8 cellular contexts compared by ENCODE assay signal in genomic region chr12:53097207-53097563, GRCh38. TPM values are rescaled to one million over a fixed set of nuclear protein-coding genes. Genes with fewer than 3 reads are reported as not detected.
DNase-seq lines count a peak whose midpoint lies in the region; ATAC-seq, FAIRE-seq and TF ChIP-seq lines count a peak whose summit lies in the region.

No MANE protein-coding gene starts in this region.

- TF ChIP-seq CTCF in PC-3 (conservative IDR thresholded peaks at IDR 0.05; ENCODE audit: low read depth, low read length) (no peak), endothelial cell of umbilical vein (IDR thresholded peaks at IDR 0.05; ENCODE audit: extremely low read depth in 1 of 2, insufficient read depth in 1 of 2, low read depth in 1 of 2, low read length in 2 of 2) (no peak), GM13977 (IDR thresholded peaks at IDR 0.05; ENCODE audit: extremely low read depth, insufficient read depth, missing control alignments) (no peak)

- H3F3A ChIP-seq in PC-3 (ENCODE audit: low read length, unreplicated experiment): peaks cover 3% of the 10 kb centered on the region

- no peaks in the 10 kb centered on the region for H3K9me1 ChIP-seq in endothelial cell of umbilical vein (replicated peaks; ENCODE audit: control insufficient read depth, extremely low read depth, insufficient read depth, low read length)

- H3K27me3 ChIP-seq in PC-3 (ENCODE audit: low read length): no peaks in the 10 kb centered on the region
- no peaks in the 10 kb centered on the region for H3K27me3 ChIP-seq in endothelial cell of umbilical vein (ENCODE audit: control insufficient read depth in 2 of 2, insufficient read depth in 2 of 2, low read length in 2 of 2)

- H3K9ac ChIP-seq in PC-3 (ENCODE audit: low read length) (peak overlapping the region; percentile 61), endothelial cell of umbilical vein (replicated peaks; ENCODE audit: extremely low read depth, insufficient read depth, low read length) (peak overlapping the region; percentile 8)

- FAIRE-seq in endothelial cell of umbilical vein (lab: Jason Lieb, UNC): peak; percentile 60

- no peaks in the 10 kb centered on the region for H3K9me2 ChIP-seq in PC-3 (replicated peaks; ENCODE audit: low read length)

- ATAC-seq in PC-3 (peak; percentile 2; the same call in 1 of the 2 replicates), GM21515 (IDR thresholded peaks at IDR 0.05; ENCODE audit: unreplicated experiment) (no peak), HG02798 (IDR thresholded peaks at IDR 0.05; ENCODE audit: poor library complexity, unreplicated experiment) (no peak)
- no peak for ATAC-seq in naive thymus-derived CD8-positive, alpha-beta T cell

- peaks cover 0 to 1% (median 0%) of the 10 kb centered on the region in 5 donors for H3K27me3 Mint-ChIP-seq in naive thymus-derived CD8-positive, alpha-beta T cell

- no peak for TF ChIP-seq POLR2A in endothelial cell of umbilical vein (IDR thresholded peaks at IDR 0.05; ENCODE audit: low read depth, low read length)

- no TSS peak for BruUV-seq in PC-3 (replicated peaks; lab: Mats Ljungman, UMichigan)
- no TSS peak for BruUV-seq in endothelial cell of umbilical vein (replicated peaks; lab: Mats Ljungman, UMichigan)

- intact Hi-C loops in PC-3 (cut with micrococcal nuclease) (no loop called here), endothelial cell of umbilical vein (cut with micrococcal nuclease) (loop anchor here (5.0 kb wide), 1 partner anchor 45 kb away; the partner anchor contains the start of gene TNS2)

- H3K4me2 ChIP-seq in PC-3 (ENCODE audit: low read length): peak overlapping the region; percentile 86
- peak overlapping the region; percentile 56 for H3K4me2 ChIP-seq in endothelial cell of umbilical vein (ENCODE audit: insufficient read depth, low read length)

- peaks cover 29 to 47% (median 45%) of the 10 kb centered on the region in 4 donors for H3K4me1 Mint-ChIP-seq in naive thymus-derived CD8-positive, alpha-beta T cell

- in situ Hi-C loops in GM13977 (cut with MboI; ENCODE audit: low pct_unique_long_range_greater_than_20kb, low sequenced_read_pairs, unreplicated experiment): no loop called here

- CTCF ChIA-PET in PC-3 (lab: Charles Lee) (no interaction called here), endothelial cell of umbilical vein (lab: Charles Lee) (interaction anchor here (0.6 to 10.8 kb wide), 6 partner anchors 10 to 100 kb away, joined by 3 to 463 read pairs (median 4); partner anchors contain the start of gene SPRYD3)

- 0 out of 2 replicates have a peak, but pooled peaks cover 3% of the 10 kb centered on the region for H3K36me3 ChIP-seq in PC-3 (ENCODE audit: low read depth, low read length)
- H3K36me3 ChIP-seq in endothelial cell of umbilical vein (ENCODE audit: control insufficient read depth in 2 of 2, extremely low read depth in 1 of 2, insufficient read depth in 2 of 2, low read length in 2 of 2): no peaks in the 10 kb centered on the region

- peak overlapping the region; percentile 47 to 87 (median 75) for H3K27ac Mint-ChIP-seq in naive thymus-derived CD8-positive, alpha-beta T cell

- H3K4me3 ChIP-seq in PC-3 (ENCODE audit: low read length): peak overlapping the region; percentile 96
- peak overlapping the region; percentile 43 to 50 (median 48) for H3K4me3 ChIP-seq in endothelial cell of umbilical vein (replicated peaks in 1 of 3; ENCODE audit: insufficient read depth in 1 of 3, low read depth in 1 of 3, low read length in 3 of 3)

- no peaks in the 10 kb centered on the region for H3K9me3 Mint-ChIP-seq in naive thymus-derived CD8-positive, alpha-beta T cell

- H3K36me3 Mint-ChIP-seq in naive thymus-derived CD8-positive, alpha-beta T cell: peaks cover 0 to 2% (median 0%) of the 10 kb centered on the region in 3 donors

- DNase-seq in EL (peak; percentile 53), PC-3 (no peak), endothelial cell of umbilical vein (ENCODE audit: low read depth, low spot score) (peak; percentile 11), GM13977 (ENCODE audit: low spot score) (no peak), NCI-H1436 treated with DMSO at 0.1 percent for 48 hours (lab: John Stamatoyannopoulos, UW) (no peak)
- DNase-seq in naive thymus-derived CD8-positive, alpha-beta T cell: no peak

- H3K27ac ChIP-seq in PC-3 (ENCODE audit: low read length): peak overlapping the region; percentile 83; the same call in 1 of the 2 replicates
- no peak overlapping the region for H3K27ac ChIP-seq in endothelial cell of umbilical vein (ENCODE audit: insufficient read depth, low read depth, low read length)

- H3K4me3 Mint-ChIP-seq in naive thymus-derived CD8-positive, alpha-beta T cell: peak overlapping the region; percentile 70 to 92 (median 82)

- H4K20me1 ChIP-seq in PC-3 (ENCODE audit: low read length) (no peaks in the 10 kb centered on the region), endothelial cell of umbilical vein (replicated peaks; ENCODE audit: control insufficient read depth, extremely low read depth, insufficient read depth, low read length) (no peaks in the 10 kb centered on the region)

- dilution Hi-C loops in endothelial cell of umbilical vein (cut with MboI; ENCODE audit: extremely low pct_ligation_motif_present, low sequenced_read_pairs): no loop called here

- H3K79me2 ChIP-seq in PC-3 (ENCODE audit: low read length) (0 out of 2 replicates have a peak, but pooled peaks cover 4% of the 10 kb centered on the region), endothelial cell of umbilical vein (ENCODE audit: control insufficient read depth, insufficient read depth, low read length) (no peaks in the 10 kb centered on the region)

- H3K9me3 ChIP-seq in PC-3 (ENCODE audit: low read length) (no peaks in the 10 kb centered on the region), endothelial cell of umbilical vein (replicated peaks; ENCODE audit: control insufficient read depth, insufficient read depth, low read length) (no peaks in the 10 kb centered on the region)

- H3K4me1 ChIP-seq in PC-3 (ENCODE audit: insufficient read depth, low read length) (peaks cover 39% of the 10 kb centered on the region), endothelial cell of umbilical vein (ENCODE audit: control insufficient read depth, extremely low read depth, insufficient read depth, low read length) (peaks cover 27% of the 10 kb centered on the region)

- H2AFZ ChIP-seq in PC-3 (ENCODE audit: low read length) (peak overlapping the region; percentile 93), endothelial cell of umbilical vein (ENCODE audit: low read depth, low read length) (peak overlapping the region; percentile 99)

- POLR2A ChIA-PET in PC-3 (lab: Charles Lee; ENCODE audit: unreplicated experiment) (no interaction called here), endothelial cell of umbilical vein (lab: Charles Lee) (interaction anchor here (0.6 to 1.9 kb wide), 2 partner anchors 18 to 46 kb away, joined by 4 to 10 read pairs; partner anchors contain the start of gene SPRYD3)
- POLR2A ChIA-PET in naive thymus-derived CD8-positive, alpha-beta T cell (lab: Charles Lee): interaction anchor here (1.6 to 4.9 kb wide), 4 partner anchors 18 to 50 kb away, joined by 6 to 58 read pairs (median 21); partner anchors contain the start of gene SPRYD3

RNA-seq across cellular contexts. Expression of gene IGFBP6, which starts 0.3 kb away (rescaled TPM):
- 256 and 299 TPM in 2 replicates for total RNA-seq in PC-3 (2014; rRNA removed)
- 11.6 and 14.1 TPM in 2 replicates for total RNA-seq in endothelial cell of umbilical vein
- 18.2 TPM in 2 replicates for polyA plus RNA-seq in endothelial cell of umbilical vein
- polyA plus RNA-seq in endothelial cell of umbilical vein (2011; cell fraction: cytosol; rRNA removed): 13.8 and 17.0 TPM in 2 replicates
- 4.4 and 4.9 TPM in 2 replicates for polyA plus RNA-seq in endothelial cell of umbilical vein (2011; cell fraction: nucleus; rRNA removed)
- polyA plus RNA-seq in endothelial cell of umbilical vein (2012): 8.8 and 16.2 TPM in 2 replicates
- polyA minus RNA-seq in endothelial cell of umbilical vein: 4.0 and 11.3 TPM in 2 replicates
- polyA minus RNA-seq in endothelial cell of umbilical vein (2011; cell fraction: cytosol; rRNA and poly(A)+ RNA removed): 25.2 TPM
- polyA minus RNA-seq in endothelial cell of umbilical vein (2011; cell fraction: nucleus; rRNA and poly(A)+ RNA removed): 1.4 and 1.6 TPM in 2 replicates
- under 1 TPM in 1 of 2 experiments, not detected in 1; 0.65 TPM for total RNA-seq in naive thymus-derived CD8-positive, alpha-beta T cell
- 10 to 100 TPM in 2 of 3 donors, 1 to 10 TPM in 1; 7.5 to 16.9 (median 16.9) TPM for polyA plus RNA-seq in naive thymus-derived CD8-positive, alpha-beta T cell

RNA-seq across cellular contexts. Expression of gene SOAT2, which starts 6.1 kb away (rescaled TPM):
- 0.07 and 0.86 TPM in 2 replicates for total RNA-seq in PC-3 (2014; rRNA removed)
- not detected in 2 replicates for total RNA-seq in endothelial cell of umbilical vein
- not detected in 2 replicates for polyA plus RNA-seq in endothelial cell of umbilical vein
- not detected in 2 replicates for polyA plus RNA-seq in endothelial cell of umbilical vein (2011; cell fraction: cytosol; rRNA removed)
- not detected in 2 replicates for polyA plus RNA-seq in endothelial cell of umbilical vein (2011; cell fraction: nucleus; rRNA removed)
- not detected in 2 replicates for polyA plus RNA-seq in endothelial cell of umbilical vein (2012)
- not detected in 2 replicates for polyA minus RNA-seq in endothelial cell of umbilical vein
- polyA minus RNA-seq in endothelial cell of umbilical vein (2011; cell fraction: cytosol; rRNA and poly(A)+ RNA removed): not detected
- not detected in 2 replicates for polyA minus RNA-seq in endothelial cell of umbilical vein (2011; cell fraction: nucleus; rRNA and poly(A)+ RNA removed)
- total RNA-seq in naive thymus-derived CD8-positive, alpha-beta T cell: under 1 TPM; 0.42 to 0.80 TPM
- polyA plus RNA-seq in naive thymus-derived CD8-positive, alpha-beta T cell: under 1 TPM; 0.67 to 0.77 (median 0.71) TPM

RNA-seq across cellular contexts. Expression of gene SPRYD3, which starts 18.0 kb away (rescaled TPM):
- total RNA-seq in PC-3 (2014; rRNA removed) (18.5 and 24.1 TPM in 2 replicates), endothelial cell of umbilical vein (31.7 and 39.2 TPM in 2 replicates)
- 38.6 and 39.6 TPM in 2 replicates for polyA plus RNA-seq in endothelial cell of umbilical vein
- polyA plus RNA-seq in endothelial cell of umbilical vein (2011; cell fraction: cytosol; rRNA removed): 27.2 and 27.3 TPM in 2 replicates
- 30.9 and 32.1 TPM in 2 replicates for polyA plus RNA-seq in endothelial cell of umbilical vein (2011; cell fraction: nucleus; rRNA removed)
- polyA plus RNA-seq in endothelial cell of umbilical vein (2012): 27.6 and 35.4 TPM in 2 replicates
- 41.8 and 45.3 TPM in 2 replicates for polyA minus RNA-seq in endothelial cell of umbilical vein
- 28.4 TPM for polyA minus RNA-seq in endothelial cell of umbilical vein (2011; cell fraction: cytosol; rRNA and poly(A)+ RNA removed)
- 13.6 and 18.1 TPM in 2 replicates for polyA minus RNA-seq in endothelial cell of umbilical vein (2011; cell fraction: nucleus; rRNA and poly(A)+ RNA removed)
- 10 to 100 TPM; 47.8 to 50.0 TPM for total RNA-seq in naive thymus-derived CD8-positive, alpha-beta T cell
- polyA plus RNA-seq in naive thymus-derived CD8-positive, alpha-beta T cell: 10 to 100 TPM; 49.4 to 53.2 (median 51.7) TPM

RNA-seq across cellular contexts. Expression of gene TNS2, which starts 47.3 kb away (rescaled TPM):
- total RNA-seq in PC-3 (2014; rRNA removed) (13.1 and 30.3 TPM in 2 replicates), endothelial cell of umbilical vein (106 and 119 TPM in 2 replicates)
- 84.5 and 119 TPM in 2 replicates for polyA plus RNA-seq in endothelial cell of umbilical vein
- 49.3 and 62.6 TPM in 2 replicates for polyA plus RNA-seq in endothelial cell of umbilical vein (2011; cell fraction: cytosol; rRNA removed)
- polyA plus RNA-seq in endothelial cell of umbilical vein (2011; cell fraction: nucleus; rRNA removed): 356 and 431 TPM in 2 replicates
- 32.4 and 40.1 TPM in 2 replicates for polyA plus RNA-seq in endothelial cell of umbilical vein (2012)
- 104 and 105 TPM in 2 replicates for polyA minus RNA-seq in endothelial cell of umbilical vein
- 8.6 TPM for polyA minus RNA-seq in endothelial cell of umbilical vein (2011; cell fraction: cytosol; rRNA and poly(A)+ RNA removed)
- polyA minus RNA-seq in endothelial cell of umbilical vein (2011; cell fraction: nucleus; rRNA and poly(A)+ RNA removed): 163 and 183 TPM in 2 replicates
- 1 to 10 TPM; 2.4 to 3.0 TPM for total RNA-seq in naive thymus-derived CD8-positive, alpha-beta T cell
- under 1 TPM in 2 of 3 donors, not detected in 1; 0.13 to 0.19 TPM for polyA plus RNA-seq in naive thymus-derived CD8-positive, alpha-beta T cell

Comparison
In these comparisons a context has a peak if more than half of its experiments do, and no peak if none do; other contexts are left out.
1. DNase-seq: peak in EL (single experiment) and endothelial cell of umbilical vein (single experiment); none in PC-3 (single experiment), naive thymus-derived CD8-positive, alpha-beta T cell (0 of 10), GM13977 (single experiment) and NCI-H1436 treated with DMSO at 0.1 percent for 48 hours (single experiment).
2. RNA of gene IGFBP6, which starts 0.3 kb away (total RNA-seq): 256 to 299 TPM in PC-3; 11.6 to 14.1 TPM in endothelial cell of umbilical vein and 0.65 TPM in naive thymus-derived CD8-positive, alpha-beta T cell; every median in the first group is over 10 times any median in the second.